Comparison of ENCODE assay signal across 14 cellular contexts in genomic region chr9:132857601-132858342, GRCh38. TPM values are rescaled to one million over a fixed set of nuclear protein-coding genes. Genes with fewer than 3 reads are reported as not detected.
DNase-seq lines count a peak whose midpoint lies in the region; ATAC-seq, FAIRE-seq and TF ChIP-seq lines count a peak whose summit lies in the region.
"Had no signal": no experiment of that assay in that cellular context is flagged by ENCODE, and none has a peak within 500 bp of the region (broad histone marks: within the 10 kb centered on the region; RNA-seq: fewer than 3 reads in every experiment).

No MANE protein-coding gene starts in this region.

- FAIRE-seq in K562 (lab: Jason Lieb, UNC), result no peak

- no peak overlapping the region for H2AFZ ChIP-seq in K562 (ENCODE audit: low read depth, low read length)

- no peaks in the 10 kb centered on the region for H3K9me1 ChIP-seq in K562 (ENCODE audit: control insufficient read depth, insufficient read depth, low read length)

- no peak overlapping the region for H3K27ac ChIP-seq in K562 (ENCODE audit: extremely low read depth, low read depth, low read length)

- H3K4me1 ChIP-seq in K562 (replicated peaks in 1 of 2; ENCODE audit: control insufficient read depth in 2 of 2, insufficient read depth in 2 of 2, low read length in 2 of 2) (peaks cover 0 to 8% of the 10 kb centered on the region in 2 experiments; a peak in 1 of 5 replicates), mucosa of stomach (ENCODE audit: control insufficient read depth, insufficient read depth, low read length) (peaks cover 7% of the 10 kb centered on the region)

- H3K9me3 ChIP-seq in K562 (replicated peaks; ENCODE audit: control insufficient read depth, insufficient read depth, low read depth, low read length) (no peaks in the 10 kb centered on the region), mucosa of stomach (ENCODE audit: control insufficient read depth, low read length) (no peaks in the 10 kb centered on the region)

- peaks cover 3% of the 10 kb centered on the region; the same call in 1 of the 2 replicates for H4K20me1 ChIP-seq in K562 (replicated peaks; ENCODE audit: control insufficient read depth, insufficient read depth, low read length)

- no peak for TF ChIP-seq RAD21 in K562 (CRISPR knock-in tag; conservative IDR thresholded peaks at IDR 0.05 in 1 of 2, IDR thresholded peaks at IDR 0.05 in 1 of 2)

- CTCF ChIA-PET in HEK293T (lab: Yijun Ruan, JAX), result no interaction called here
- CTCF ChIA-PET in K562 (lab: Yijun Ruan, JAX; ENCODE audit: low intra/inter-chr PET ratio), result no interaction called here

- H3K79me2 ChIP-seq in K562 (ENCODE audit: control insufficient read depth, insufficient read depth, low read length), result no peaks in the 10 kb centered on the region

- peak; percentile 18 to 79 (median 23); a peak in 3 of 6 replicates for TF ChIP-seq CTCF in K562 (IDR thresholded peaks at IDR 0.05 in 2 of 3, conservative IDR thresholded peaks at IDR 0.05 in 1 of 3; ENCODE audit: insufficient read depth in 2 of 3, low read depth in 1 of 3, low read length in 3 of 3)

- TF ChIP-seq EP300 in K562 (IDR thresholded peaks at IDR 0.05; ENCODE audit: low read length), result no peak

- no peak overlapping the region; a peak in 1 of 4 replicates for H3K9ac ChIP-seq in K562 (ENCODE audit: insufficient read depth in 1 of 2, low read depth in 2 of 2, low read length in 2 of 2)
- H3K9ac ChIP-seq in mucosa of stomach (ENCODE audit: low read length), result peak overlapping the region; percentile 39

- H3K36me3 ChIP-seq in K562 (ENCODE audit: control insufficient read depth, insufficient read depth, low read length) (no peaks in the 10 kb centered on the region), mucosa of stomach (ENCODE audit: control insufficient read depth, insufficient read depth, low read length) (no peaks in the 10 kb centered on the region)

- no peak overlapping the region for H3K4me2 ChIP-seq in K562 (ENCODE audit: insufficient read depth, low read length)

- intact Hi-C loops in K562 (cut with micrococcal nuclease), result no loop called here

- peaks cover 49 to 77% of the 10 kb centered on the region in 2 experiments for H3K27me3 ChIP-seq in K562 (ENCODE audit: control insufficient read depth in 2 of 2, insufficient read depth in 2 of 2, low read length in 2 of 2)
- no peaks in the 10 kb centered on the region for H3K27me3 ChIP-seq in mucosa of stomach (ENCODE audit: control insufficient read depth, insufficient read depth, low read length)

- in situ Hi-C loops in K562 (cut with MboI), result no loop called here

- ATAC-seq in K562, result peak; percentile 71
- no peak for ATAC-seq in GM21717 (IDR thresholded peaks at IDR 0.05; ENCODE audit: unreplicated experiment)

- under 1% methylated on average over 23 of the region's 24 CpGs for WGBS in K562 (ENCODE audit: insufficient coverage, low coverage, missing lambda C conversion rate)

- no TSS peak for BruUV-seq in K562 (replicated peaks; lab: Mats Ljungman, UMichigan)

- DNase-seq in AG08396 (ENCODE audit: low spot score) (peak; percentile 32), HEK293T (ENCODE audit: extremely low spot score) (no peak), K562 (ENCODE audit: extremely low read depth in 1 of 4, low spot score in 3 of 4) (peak; percentile 32 to 58 (median 37)), HuH-7 (ENCODE audit: low spot score) (no peak), dedifferentiated amniotic fluid mesenchymal stem cell (ENCODE audit: extremely low spot score) (no peak), NCI-H446 treated with DMSO at 0.1 percent for 48 hours (lab: John Stamatoyannopoulos, UW) (no peak)
- DNase-seq: KBM-7; naive B cell; NK-92 treated with Interleukin-12 subunit alpha and Interleukin-12 subunit beta, amount 100 ng/mL, for 24 hours; stimulated activated CD4-positive, alpha-beta T cell treated with anti-CD3 and anti-CD28 coated beads, Interleukin-1b, Interleukin-23, amount 100 ng/mL, for 48 hours; T1000 had no signal

- H3K4me3 ChIP-seq in K562, result no peak overlapping the region
- no peak overlapping the region for H3K4me3 ChIP-seq in mucosa of stomach (ENCODE audit: low read length)

- TF ChIP-seq POLR2A in K562 (conservative IDR thresholded peaks at IDR 0.05), result no peak

- POLR2A ChIA-PET in HEK293T (lab: Yijun Ruan, JAX) (no interaction called here), K562 (lab: Yijun Ruan, JAX) (interaction anchor here (0.7 to 1.0 kb wide), 3 partner anchors 9 to 188 kb away, joined by 3 to 5 read pairs (median 3); no protein-coding TSS in a partner anchor)

TF ChIP-seq in HEK293T, 16 proteins besides CTCF, POLR2A, EP300 and RAD21:
- TF ChIP-seq ZNF384 (IDR thresholded peaks at IDR 0.05) (no peak), PKNOX1 (IDR thresholded peaks at IDR 0.05) (0 out of 2 replicates have a peak, but pooled peaks have one; percentile 23)

TF ChIP-seq in K562, 482 proteins besides CTCF, POLR2A, EP300 and RAD21:
- no peak for TF ChIP-seq ZNF12 (CRISPR knock-in tag; IDR thresholded peaks at IDR 0.05)

RNA-seq across cellular contexts. Expression of gene AK8, which starts 20.3 kb away (rescaled TPM):
- not detected in 2 replicates for total RNA-seq in K562 (2011; cell fraction: chromatin; rRNA removed; ENCODE audit: low replicate concordance)
- not detected in 2 replicates for total RNA-seq in K562 (2011; cell fraction: nucleolus; rRNA removed)
- total RNA-seq in K562 (2011; cell fraction: nucleoplasm; rRNA removed), result 0.22 TPM in 1 of 2 replicates, not detected in the other
- total RNA-seq in K562 (2014; rRNA removed) (not detected in 2 replicates), K562 (2014; rRNA removed; fragmentation: Illumina TruSeq; extraction: Trizol) (not detected in 2 replicates), K562 (2015; rRNA removed; fragmentation: Illumina TruSeq; extraction: Trizol) (not detected in 2 replicates), K562 (2021) (not detected in 2 replicates)
- polyA plus RNA-seq in K562 (2011; rRNA removed) (0.03 TPM in 1 of 2 replicates, not detected in the other), K562 (2014; fragmentation: Illumina TruSeq; extraction: Trizol) (not detected in 2 replicates), K562 (2014; fragmentation: Nextera tagmentation; extraction: Ambion mirVana) (under 1 TPM; 0.06 to 0.37 TPM), K562 (2014; rRNA removed) (not detected in 2 replicates)
- not detected in 2 replicates for polyA plus RNA-seq in K562 (2011; cell fraction: cytosol; rRNA removed)
- polyA plus RNA-seq in K562 (2011; cell fraction: nucleus; rRNA removed), result 0.06 and 0.09 TPM in 2 replicates
- polyA plus RNA-seq in K562 (2012), result 0.05 and 0.36 TPM in 2 replicates
- 0.09 TPM in 1 of 2 replicates, not detected in the other for polyA minus RNA-seq in K562 (2011; rRNA and poly(A)+ RNA removed)
- polyA minus RNA-seq in K562 (2011; cell fraction: cytosol; rRNA and poly(A)+ RNA removed), result not detected in 2 replicates
- 0.22 and 0.27 TPM in 2 replicates for polyA minus RNA-seq in K562 (2011; cell fraction: nucleus; rRNA and poly(A)+ RNA removed)
- total RNA-seq: activated T-helper 1 cell treated with anti-CD3 and anti-CD28 coated beads, Interleukin-12 subunit alpha, Interleukin-12 subunit beta, Interleukin-2, Interleukin-4 antibody, amounts not matched to agents 30 ng/mL and 10 ng/mL and 1 ng/mL, durations not matched to agents 14 hours and 24 hours and 36 hours had no signal

RNA-seq across cellular contexts. Expression of gene SPACA9, which starts 20.9 kb away (rescaled TPM):
- 0.33 and 0.46 TPM in 2 replicates for total RNA-seq in K562 (2011; cell fraction: chromatin; rRNA removed; ENCODE audit: low replicate concordance)
- 0.17 and 0.26 TPM in 2 replicates for total RNA-seq in K562 (2011; cell fraction: nucleolus; rRNA removed)
- 0.37 and 0.69 TPM in 2 replicates for total RNA-seq in K562 (2011; cell fraction: nucleoplasm; rRNA removed)
- total RNA-seq in K562 (2014; rRNA removed) (0.36 and 0.41 TPM in 2 replicates), K562 (2014; rRNA removed; fragmentation: Illumina TruSeq; extraction: Trizol) (0.33 and 0.54 TPM in 2 replicates), K562 (2015; rRNA removed; fragmentation: Illumina TruSeq; extraction: Trizol) (0.22 and 0.30 TPM in 2 replicates), K562 (2021) (0.38 and 0.40 TPM in 2 replicates)
- polyA plus RNA-seq in K562 (2011; rRNA removed) (0.45 and 0.61 TPM in 2 replicates), K562 (2014; fragmentation: Illumina TruSeq; extraction: Trizol) (0.51 and 0.75 TPM in 2 replicates), K562 (2014; fragmentation: Nextera tagmentation; extraction: Ambion mirVana) (under 1 TPM; 0.06 to 0.17 TPM), K562 (2014; rRNA removed) (0.41 and 0.71 TPM in 2 replicates)
- polyA plus RNA-seq in K562 (2011; cell fraction: cytosol; rRNA removed), result 0.53 and 0.70 TPM in 2 replicates
- polyA plus RNA-seq in K562 (2011; cell fraction: nucleus; rRNA removed), result 0.38 and 0.73 TPM in 2 replicates
- polyA plus RNA-seq in K562 (2012), result 0.48 and 1.8 TPM in 2 replicates
- polyA minus RNA-seq in K562 (2011; rRNA and poly(A)+ RNA removed), result 0.15 and 0.25 TPM in 2 replicates
- 0.57 TPM in 1 of 2 replicates, not detected in the other for polyA minus RNA-seq in K562 (2011; cell fraction: cytosol; rRNA and poly(A)+ RNA removed)
- polyA minus RNA-seq in K562 (2011; cell fraction: nucleus; rRNA and poly(A)+ RNA removed), result 0.13 and 0.22 TPM in 2 replicates

Comparison
In these comparisons a context has a peak if more than half of its experiments do, and no peak if none do; other contexts are left out.
1. DNase-seq: peak in AG08396 (single experiment) and K562 (4 of 4); none in HEK293T (single experiment), HuH-7 (single experiment), dedifferentiated amniotic fluid mesenchymal stem cell (single experiment) and NCI-H446 treated with DMSO at 0.1 percent for 48 hours (single experiment).